Comparison of ENCODE assay signal across 1 cellular context in genomic region chr20:44282148-44282547, GRCh38.
A peak's percentile ranks its signal among the peaks of the same experiment; 100 is the strongest.
TF ChIP-seq lines count a peak whose summit lies in the region.

No MANE protein-coding gene starts in this region.

TF ChIP-seq in HepG2, 621 proteins besides CTCF, POLR2A, EP300 and RAD21 (continues in another document):
- no peak for TF ChIP-seq EED (CRISPR knock-in tag; IDR thresholded peaks at IDR 0.05)
- TF ChIP-seq ZNF317 (CRISPR knock-in tag; IDR thresholded peaks at IDR 0.05) = 0 out of 2 replicates have a peak, but pooled peaks have one; percentile 43
- peak; percentile 34; the same call in 1 of the 2 replicates for TF ChIP-seq ZNF331 (CRISPR knock-in tag; IDR thresholded peaks at IDR 0.05)
- TF ChIP-seq ZNF569 (CRISPR knock-in tag; IDR thresholded peaks at IDR 0.05; ENCODE audit: borderline replicate concordance) = no peak
- peak; percentile 75; the same call in 1 of the 2 replicates for TF ChIP-seq MIER2 (CRISPR knock-in tag; IDR thresholded peaks at IDR 0.05)
- TF ChIP-seq, protein P1, sequence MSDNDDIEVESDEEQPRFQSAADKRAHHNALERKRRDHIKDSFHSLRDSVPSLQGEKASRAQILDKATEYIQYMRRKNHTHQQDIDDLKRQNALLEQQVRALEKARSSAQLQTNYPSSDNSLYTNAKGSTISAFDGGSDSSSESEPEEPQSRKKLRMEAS (IDR thresholded peaks at IDR 0.05) = peak; percentile 20; the same call in 1 of the 2 replicates
- 0 out of 2 replicates have a peak, but pooled peaks have one; percentile 37 for TF ChIP-seq ZNF264 (CRISPR knock-in tag; IDR thresholded peaks at IDR 0.05)
- TF ChIP-seq HNRNPK (IDR thresholded peaks at IDR 0.05; ENCODE audit: low read depth, low read length, poor library complexity, severe bottlenecking) = no peak
- TF ChIP-seq TEAD3 (CRISPR knock-in tag; optimal IDR thresholded peaks at IDR 0.05; ENCODE audit: borderline replicate concordance) = peak; percentile 67
- peak; percentile 64; the same call in 1 of the 2 replicates for TF ChIP-seq HNF4G (IDR thresholded peaks at IDR 0.05; ENCODE audit: borderline replicate concordance, low read depth, low read length)
- TF ChIP-seq HNF4G (CRISPR knock-in tag; IDR thresholded peaks at IDR 0.05; ENCODE audit: borderline replicate concordance, low read depth) = no peak; the same call in 1 of the 2 replicates
- 0 out of 2 replicates have a peak, but pooled peaks have one; percentile 43 for TF ChIP-seq ZNF605 (CRISPR knock-in tag; IDR thresholded peaks at IDR 0.05)
- TF ChIP-seq ETV5 (CRISPR knock-in tag; IDR thresholded peaks at IDR 0.05; ENCODE audit: borderline replicate concordance) = peak; percentile 66; the same call in 1 of the 2 replicates
- TF ChIP-seq SOX5 (CRISPR knock-in tag; IDR thresholded peaks at IDR 0.05; ENCODE audit: borderline replicate concordance) = peak; percentile 12; the same call in 1 of the 2 replicates
- TF ChIP-seq ZNF800 (CRISPR knock-in tag; IDR thresholded peaks at IDR 0.05) = no peak
- no peak for TF ChIP-seq ZNF639 (CRISPR knock-in tag; conservative IDR thresholded peaks at IDR 0.05)
- 0 out of 2 replicates have a peak, but pooled peaks have one; percentile 39 for TF ChIP-seq ZSCAN9 (CRISPR knock-in tag; IDR thresholded peaks at IDR 0.05; ENCODE audit: borderline replicate concordance)
- no peak for TF ChIP-seq ZNF766 (CRISPR knock-in tag; IDR thresholded peaks at IDR 0.05; ENCODE audit: borderline replicate concordance)
- TF ChIP-seq NCOA5 (CRISPR knock-in tag; IDR thresholded peaks at IDR 0.05) = no peak
- no peak for TF ChIP-seq HDAC1 (CRISPR knock-in tag; IDR thresholded peaks at IDR 0.05)
- TF ChIP-seq FOSL1 (CRISPR knock-in tag; IDR thresholded peaks at IDR 0.05; ENCODE audit: borderline replicate concordance) = no peak
- TF ChIP-seq PATZ1 (CRISPR knock-in tag; IDR thresholded peaks at IDR 0.05) = 0 out of 2 replicates have a peak, but pooled peaks have one; percentile 24
- TF ChIP-seq ZBTB49 (CRISPR knock-in tag; IDR thresholded peaks at IDR 0.05; ENCODE audit: borderline replicate concordance) = no peak
- no peak for TF ChIP-seq ZNF557 (CRISPR knock-in tag; IDR thresholded peaks at IDR 0.05)
- TF ChIP-seq, protein P2, sequence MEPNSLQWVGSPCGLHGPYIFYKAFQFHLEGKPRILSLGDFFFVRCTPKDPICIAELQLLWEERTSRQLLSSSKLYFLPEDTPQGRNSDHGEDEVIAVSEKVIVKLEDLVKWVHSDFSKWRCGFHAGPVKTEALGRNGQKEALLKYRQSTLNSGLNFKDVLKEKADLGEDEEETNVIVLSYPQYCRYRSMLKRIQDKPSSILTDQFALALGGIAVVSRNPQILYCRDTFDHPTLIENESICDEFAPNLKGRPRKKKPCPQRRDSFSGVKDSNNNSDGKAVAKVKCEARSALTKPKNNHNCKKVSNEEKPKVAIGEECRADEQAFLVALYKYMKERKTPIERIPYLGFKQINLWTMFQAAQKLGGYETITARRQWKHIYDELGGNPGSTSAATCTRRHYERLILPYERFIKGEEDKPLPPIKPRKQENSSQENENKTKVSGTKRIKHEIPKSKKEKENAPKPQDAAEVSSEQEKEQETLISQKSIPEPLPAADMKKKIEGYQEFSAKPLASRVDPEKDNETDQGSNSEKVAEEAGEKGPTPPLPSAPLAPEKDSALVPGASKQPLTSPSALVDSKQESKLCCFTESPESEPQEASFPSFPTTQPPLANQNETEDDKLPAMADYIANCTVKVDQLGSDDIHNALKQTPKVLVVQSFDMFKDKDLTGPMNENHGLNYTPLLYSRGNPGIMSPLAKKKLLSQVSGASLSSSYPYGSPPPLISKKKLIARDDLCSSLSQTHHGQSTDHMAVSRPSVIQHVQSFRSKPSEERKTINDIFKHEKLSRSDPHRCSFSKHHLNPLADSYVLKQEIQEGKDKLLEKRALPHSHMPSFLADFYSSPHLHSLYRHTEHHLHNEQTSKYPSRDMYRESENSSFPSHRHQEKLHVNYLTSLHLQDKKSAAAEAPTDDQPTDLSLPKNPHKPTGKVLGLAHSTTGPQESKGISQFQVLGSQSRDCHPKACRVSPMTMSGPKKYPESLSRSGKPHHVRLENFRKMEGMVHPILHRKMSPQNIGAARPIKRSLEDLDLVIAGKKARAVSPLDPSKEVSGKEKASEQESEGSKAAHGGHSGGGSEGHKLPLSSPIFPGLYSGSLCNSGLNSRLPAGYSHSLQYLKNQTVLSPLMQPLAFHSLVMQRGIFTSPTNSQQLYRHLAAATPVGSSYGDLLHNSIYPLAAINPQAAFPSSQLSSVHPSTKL (CRISPR knock-in tag; IDR thresholded peaks at IDR 0.05) = peak; percentile 48; the same call in 1 of the 2 replicates
- TF ChIP-seq ZNF570 (CRISPR knock-in tag; IDR thresholded peaks at IDR 0.05; ENCODE audit: borderline replicate concordance) = no peak
- TF ChIP-seq ZNF292 (CRISPR knock-in tag; IDR thresholded peaks at IDR 0.05; ENCODE audit: borderline replicate concordance, low read depth) = peak; percentile 53; the same call in 1 of the 2 replicates
- peak; percentile 49; the same call in 1 of the 2 replicates for TF ChIP-seq ERF (CRISPR knock-in tag; IDR thresholded peaks at IDR 0.05)
- no peak for TF ChIP-seq NAIF1 (CRISPR knock-in tag; IDR thresholded peaks at IDR 0.05; ENCODE audit: borderline replicate concordance)
- peak; percentile 44; the same call in 1 of the 2 replicates for TF ChIP-seq GATAD2A (CRISPR knock-in tag; IDR thresholded peaks at IDR 0.05)
- no peak for TF ChIP-seq ATM (IDR thresholded peaks at IDR 0.05; ENCODE audit: borderline replicate concordance)
- TF ChIP-seq ZNF549 (CRISPR knock-in tag; IDR thresholded peaks at IDR 0.05) = peak; percentile 97
- peak; percentile 82 for TF ChIP-seq ZNF784 (CRISPR knock-in tag; IDR thresholded peaks at IDR 0.05; ENCODE audit: borderline replicate concordance)
- 0 out of 2 replicates have a peak, but pooled peaks have one; percentile 34 for TF ChIP-seq RCOR2 (CRISPR knock-in tag; IDR thresholded peaks at IDR 0.05)
- 0 out of 2 replicates have a peak, but pooled peaks have one; percentile 30 for TF ChIP-seq KAT8 (CRISPR knock-in tag; IDR thresholded peaks at IDR 0.05)
- TF ChIP-seq, protein P3, sequence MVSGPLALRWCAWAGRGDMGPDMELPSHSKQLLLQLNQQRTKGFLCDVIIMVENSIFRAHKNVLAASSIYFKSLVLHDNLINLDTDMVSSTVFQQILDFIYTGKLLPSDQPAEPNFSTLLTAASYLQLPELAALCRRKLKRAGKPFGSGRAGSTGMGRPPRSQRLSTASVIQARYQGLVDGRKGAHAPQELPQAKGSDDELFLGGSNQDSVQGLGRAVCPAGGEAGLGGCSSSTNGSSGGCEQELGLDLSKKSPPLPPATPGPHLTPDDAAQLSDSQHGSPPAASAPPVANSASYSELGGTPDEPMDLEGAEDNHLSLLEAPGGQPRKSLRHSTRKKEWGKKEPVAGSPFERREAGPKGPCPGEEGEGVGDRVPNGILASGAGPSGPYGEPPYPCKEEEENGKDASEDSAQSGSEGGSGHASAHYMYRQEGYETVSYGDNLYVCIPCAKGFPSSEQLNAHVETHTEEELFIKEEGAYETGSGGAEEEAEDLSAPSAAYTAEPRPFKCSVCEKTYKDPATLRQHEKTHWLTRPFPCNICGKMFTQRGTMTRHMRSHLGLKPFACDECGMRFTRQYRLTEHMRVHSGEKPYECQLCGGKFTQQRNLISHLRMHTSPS (CRISPR knock-in tag; IDR thresholded peaks at IDR 0.05; ENCODE audit: low read depth) = 0 out of 2 replicates have a peak, but pooled peaks have one; percentile 20
- TF ChIP-seq HMG20A (CRISPR knock-in tag; IDR thresholded peaks at IDR 0.05; ENCODE audit: borderline replicate concordance) = peak; percentile 54; the same call in 1 of the 2 replicates
- TF ChIP-seq ZNF547 (CRISPR knock-in tag; IDR thresholded peaks at IDR 0.05) = 0 out of 2 replicates have a peak, but pooled peaks have one; percentile 27
- TF ChIP-seq, protein P4, sequence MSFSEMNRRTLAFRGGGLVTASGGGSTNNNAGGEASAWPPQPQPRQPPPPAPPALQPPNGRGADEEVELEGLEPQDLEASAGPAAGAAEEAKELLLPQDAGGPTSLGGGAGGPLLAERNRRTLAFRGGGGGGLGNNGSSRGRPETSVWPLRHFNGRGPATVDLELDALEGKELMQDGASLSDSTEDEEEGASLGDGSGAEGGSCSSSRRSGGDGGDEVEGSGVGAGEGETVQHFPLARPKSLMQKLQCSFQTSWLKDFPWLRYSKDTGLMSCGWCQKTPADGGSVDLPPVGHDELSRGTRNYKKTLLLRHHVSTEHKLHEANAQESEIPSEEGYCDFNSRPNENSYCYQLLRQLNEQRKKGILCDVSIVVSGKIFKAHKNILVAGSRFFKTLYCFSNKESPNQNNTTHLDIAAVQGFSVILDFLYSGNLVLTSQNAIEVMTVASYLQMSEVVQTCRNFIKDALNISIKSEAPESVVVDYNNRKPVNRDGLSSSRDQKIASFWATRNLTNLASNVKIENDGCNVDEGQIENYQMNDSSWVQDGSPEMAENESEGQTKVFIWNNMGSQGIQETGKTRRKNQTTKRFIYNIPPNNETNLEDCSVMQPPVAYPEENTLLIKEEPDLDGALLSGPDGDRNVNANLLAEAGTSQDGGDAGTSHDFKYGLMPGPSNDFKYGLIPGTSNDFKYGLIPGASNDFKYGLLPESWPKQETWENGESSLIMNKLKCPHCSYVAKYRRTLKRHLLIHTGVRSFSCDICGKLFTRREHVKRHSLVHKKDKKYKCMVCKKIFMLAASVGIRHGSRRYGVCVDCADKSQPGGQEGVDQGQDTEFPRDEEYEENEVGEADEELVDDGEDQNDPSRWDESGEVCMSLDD (CRISPR knock-in tag; IDR thresholded peaks at IDR 0.05; ENCODE audit: borderline replicate concordance) = no peak
- TF ChIP-seq ZNF792 (CRISPR knock-in tag; IDR thresholded peaks at IDR 0.05) = peak; percentile 90; the same call in 1 of the 2 replicates
- TF ChIP-seq MBNL3 (CRISPR knock-in tag; conservative IDR thresholded peaks at IDR 0.05) = no peak
- TF ChIP-seq TARDBP (CRISPR knock-in tag; IDR thresholded peaks at IDR 0.05) = peak; percentile 43; the same call in 1 of the 2 replicates
- TF ChIP-seq ZNF644 (CRISPR knock-in tag; IDR thresholded peaks at IDR 0.05; ENCODE audit: low read depth) = peak; percentile 76; the same call in 1 of the 2 replicates
